Comparison of ENCODE assay signal across 8 cellular contexts in genomic region chr19:7942981-7943443, GRCh38. TPM values are rescaled to one million over a fixed set of nuclear protein-coding genes. Genes with fewer than 3 reads are reported as not detected.
DNase-seq lines count a peak whose midpoint lies in the region; ATAC-seq and TF ChIP-seq lines count a peak whose summit lies in the region.

No MANE protein-coding gene starts in this region.

- H3K27ac ChIP-seq in DND-41 (ENCODE audit: low read length): peak overlapping the region; percentile 92
- H3K27ac ChIP-seq in ascending aorta: peak overlapping the region; percentile 91 to 93
- H3K27ac ChIP-seq in transverse colon: peak overlapping the region; percentile 90 to 98 (median 96)

- H3K4me3 ChIP-seq in DND-41 (ENCODE audit: low read depth in 1 of 2, low read length in 2 of 2) (peak overlapping the region; percentile 94 to 97), ascending aorta (peak overlapping the region; percentile 58 to 81), transverse colon (peak overlapping the region; percentile 68 to 93 (median 80))

- in situ Hi-C loops in transverse colon (cut with MboI; ENCODE audit: low pct_ligation_motif_present in 1 of 4, low pct_unique_long_range_greater_than_20kb in 1 of 4, low sequenced_read_pairs in 3 of 4): loop anchor here in 2 of 4 donors (10.0 kb wide), 1 partner anchor 312 kb away; no protein-coding TSS in a partner anchor

- DNase-seq in DND-41 (no peak), ascending aorta (ENCODE audit: low spot score in 2 of 2) (no peak), left lobe of liver (ENCODE audit: low spot score) (no peak), transverse colon (no peak), epidermal melanocyte (ENCODE audit: insufficient read length, low spot score) (no peak)
- no peak for DNase-seq in activated effector memory CD4-positive, alpha-beta T cell treated with Interleukin-2 at 50 U/mL for 16 hours

- H3K27me3 ChIP-seq in DND-41 (ENCODE audit: insufficient read depth, low read length, poor library complexity): no peaks in the 10 kb centered on the region
- no peaks in the 10 kb centered on the region for H3K27me3 ChIP-seq in ascending aorta
- H3K27me3 ChIP-seq in transverse colon: no peaks in the 10 kb centered on the region

- H3K9me3 ChIP-seq in DND-41 (ENCODE audit: insufficient read depth, low read length, severe bottlenecking): no peaks in the 10 kb centered on the region
- H3K9me3 ChIP-seq in ascending aorta: no peaks in the 10 kb centered on the region
- H3K9me3 ChIP-seq in transverse colon: no peaks in the 10 kb centered on the region

- TF ChIP-seq CTCF in DND-41 (IDR thresholded peaks at IDR 0.05; ENCODE audit: borderline replicate concordance, extremely low read depth, low read length, poor library complexity, severe bottlenecking): no peak
- TF ChIP-seq CTCF in ascending aorta (IDR thresholded peaks at IDR 0.05): no peak
- TF ChIP-seq CTCF in transverse colon (IDR thresholded peaks at IDR 0.05): no peak

- TF ChIP-seq EP300 in transverse colon (IDR thresholded peaks at IDR 0.05; ENCODE audit: low read depth): no peak

- H3K79me2 ChIP-seq in DND-41 (ENCODE audit: insufficient read depth, low read length): peaks cover 59% of the 10 kb centered on the region

- H2AFZ ChIP-seq in DND-41 (ENCODE audit: low read depth, low read length): peak overlapping the region; percentile 88

- H3K4me2 ChIP-seq in DND-41 (ENCODE audit: insufficient read depth, low read length): peak overlapping the region; percentile 92

- intact Hi-C loops in ascending aorta (cut with DNase I) (loop anchor here (1.0 kb wide), 3 partner anchors 14 to 40 kb away; partner anchors contain the start of genes MAP2K7 and SNAPC2), transverse colon (cut with DNase I; ENCODE audit: low total_unique reads) (no loop called here)

- peak; percentile 15; the same call in 1 of the 3 replicates for ATAC-seq in DND-41 (ENCODE audit: insufficient read depth, low read depth)
- ATAC-seq in HG03039 (IDR thresholded peaks at IDR 0.05; ENCODE audit: unreplicated experiment): peak; percentile 9
- ATAC-seq in left lobe of liver: peak; percentile 48
- no peak for ATAC-seq in HG02981 (IDR thresholded peaks at IDR 0.05; ENCODE audit: unreplicated experiment)

- H3K4me1 ChIP-seq in DND-41 (ENCODE audit: insufficient read depth, low read length): peaks cover 44% of the 10 kb centered on the region
- H3K4me1 ChIP-seq in ascending aorta: peaks cover 0 to 13% of the 10 kb centered on the region in 2 donors
- peaks cover 5 to 26% (median 12%) of the 10 kb centered on the region in 4 donors for H3K4me1 ChIP-seq in transverse colon

- peaks cover 24% of the 10 kb centered on the region for H4K20me1 ChIP-seq in DND-41 (ENCODE audit: insufficient read depth, low read length)

- 1 to 3% methylated on average over 23 to 33 of the region's 33 CpGs for WGBS in transverse colon (ENCODE audit: low coverage in 1 of 2), 2 donors

- TF ChIP-seq POLR2A in transverse colon (IDR thresholded peaks at IDR 0.05): no peak

- H3K9ac ChIP-seq in DND-41 (ENCODE audit: low read depth, low read length): peak overlapping the region; percentile 96

- H3K36me3 ChIP-seq in DND-41 (ENCODE audit: insufficient read depth, low read length) (peaks cover 37% of the 10 kb centered on the region), ascending aorta (peaks cover 17 to 19% of the 10 kb centered on the region in 2 donors), transverse colon (peaks cover 0 to 14% (median 7%) of the 10 kb centered on the region in 4 donors)

RNA-seq across cellular contexts. Expression of gene TIMM44, which starts 0.5 kb away (rescaled TPM):
- total RNA-seq in ascending aorta: 151 TPM
- 33.5 TPM for total RNA-seq in left lobe of liver
- total RNA-seq in transverse colon: 100 to 1,000 TPM in 1 of 4 donors, 10 to 100 TPM in 3; 59.7 to 102 (median 71.8) TPM

RNA-seq across cellular contexts. Expression of gene CTXN1, which starts 17.1 kb away (rescaled TPM):
- total RNA-seq in ascending aorta (not detected), left lobe of liver (not detected), transverse colon (10 to 100 TPM in 1 of 4 donors, 1 to 10 TPM in 3; 2.9 to 29.7 (median 4.8) TPM)

RNA-seq across cellular contexts. Expression of gene SNAPC2, which starts 22.9 kb away (rescaled TPM):
- total RNA-seq in ascending aorta (30.5 TPM), left lobe of liver (4.1 TPM), transverse colon (10 to 100 TPM; 11.4 to 35.9 (median 13.0) TPM)

RNA-seq across cellular contexts. Expression of gene TGFBR3L, which starts 28.4 kb away (rescaled TPM):
- total RNA-seq in ascending aorta (7.1 TPM), left lobe of liver (3.4 TPM), transverse colon (1 to 10 TPM in 1 of 4 donors, not detected in 3; 1.4 TPM)

RNA-seq across cellular contexts. Expression of gene MAP2K7, which starts 39.3 kb away (rescaled TPM):
- total RNA-seq in ascending aorta (37.3 TPM), left lobe of liver (20.8 TPM), transverse colon (100 to 1,000 TPM in 1 of 4 donors, 10 to 100 TPM in 3; 11.9 to 125 (median 20.9) TPM)
